24 cellular contexts compared by ENCODE assay signal in the genomic region with DNA sequence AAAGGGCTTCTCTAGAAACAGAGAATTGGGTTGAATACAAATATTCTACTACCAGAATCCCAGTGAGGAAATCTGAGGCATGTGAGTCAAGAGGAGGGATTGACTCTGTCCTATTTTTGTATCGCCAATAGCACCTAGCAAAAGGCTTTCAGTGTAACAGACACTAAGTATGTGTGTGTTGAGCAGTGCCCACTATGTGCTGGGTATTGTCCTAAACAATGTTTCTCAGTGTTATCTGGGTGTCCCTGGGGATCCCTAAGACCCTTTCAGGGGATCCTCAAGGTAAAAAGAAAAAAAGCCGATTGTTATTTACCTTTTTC. TPM values are rescaled to one million over a fixed set of nuclear protein-coding genes. Genes with fewer than 3 reads are reported as not detected.
DNase-seq lines count a peak whose midpoint lies in the region; ATAC-seq, FAIRE-seq and TF ChIP-seq lines count a peak whose summit lies in the region.
"Had no signal": no experiment of that assay in that cellular context is flagged by ENCODE, and none has a peak within 500 bp of the region (broad histone marks: within the 10 kb centered on the region; RNA-seq: fewer than 3 reads in every experiment).

No MANE protein-coding gene starts in this region.

- H3K27me3 Mint-ChIP-seq in astrocyte (ENCODE audit: low read depth, unreplicated experiment) = no peaks in the 10 kb centered on the region
- H3K27me3 Mint-ChIP-seq: CD4-positive, alpha-beta T cell had no signal

- H4K5ac ChIP-seq in mesendoderm (ENCODE audit: low read length) = no peak overlapping the region

- no peaks in the 10 kb centered on the region for H3K9me3 Mint-ChIP-seq in astrocyte (ENCODE audit: unreplicated experiment)
- H3K9me3 Mint-ChIP-seq: CD4-positive, alpha-beta T cell had no signal

- H3K27me3 ChIP-seq in HCT116 (ENCODE audit: insufficient read depth, low read length) = no peaks in the 10 kb centered on the region
- H3K27me3 ChIP-seq in astrocyte (ENCODE audit: insufficient read depth, low read length) = no peaks in the 10 kb centered on the region
- H3K27me3 ChIP-seq in mesendoderm (ENCODE audit: insufficient read depth, low read length, poor library complexity) = no peaks in the 10 kb centered on the region
- no peaks in the 10 kb centered on the region for H3K27me3 ChIP-seq in psoas muscle (ENCODE audit: insufficient read depth in 3 of 3, low read length in 2 of 3)
- H3K27me3 ChIP-seq: BLaER1 treated with 17β-estradiol and CSF1 and Interleukin-3, amounts not matched to agents 10 nM and 100 nM; Peyer's patch had no signal

- DNase-seq in HCT116 (ENCODE audit: low read depth, low spot score) (no peak), astrocyte (ENCODE audit: low read depth) (no peak), mesendoderm (no peak), psoas muscle (no peak), hippocampal formation (lab: John Stamatoyannopoulos, UW) (no peak)
- DNase-seq in stimulated activated CD4-positive, alpha-beta T cell treated with anti-CD3 and anti-CD28 coated beads, Interleukin-4, amount 100 ng/mL, for 4 hours = no peak
- DNase-seq: AML-193; CD4-positive, alpha-beta T cell; COR-L47; DMS53; Karpas-422; NCI-H1092; NCI-H1436; NCI-H187; NCI-H2081 treated with DMSO at 0.1 percent for 48 hours; NCI-H510A; NCI-H69; Peyer's patch; SIG-M5 had no signal

- no peak for FAIRE-seq in astrocyte (lab: Jason Lieb, UNC)
- FAIRE-seq: GM18507 had no signal

- H4K20me1 ChIP-seq in HCT116 (ENCODE audit: insufficient read depth) (no peaks in the 10 kb centered on the region), astrocyte (ENCODE audit: insufficient read depth, low read length) (no peaks in the 10 kb centered on the region)
- H4K20me1 ChIP-seq: BLaER1 treated with 17β-estradiol and CSF1 and Interleukin-3, amounts not matched to agents 10 nM and 100 nM had no signal

- H3K27ac ChIP-seq in HCT116 (ENCODE audit: low read depth, low read length) (no peak overlapping the region), astrocyte (ENCODE audit: low read depth, low read length) (peak overlapping the region; percentile 42), mesendoderm (ENCODE audit: low read depth, low read length) (no peak overlapping the region), psoas muscle (peak overlapping the region; percentile 76)
- H3K27ac ChIP-seq: BLaER1 treated with 17β-estradiol and CSF1 and Interleukin-3, amounts not matched to agents 10 nM and 100 nM; HL-60; Peyer's patch; SK-N-MC had no signal

- H3K4me1 Mint-ChIP-seq in astrocyte (ENCODE audit: low read depth, unreplicated experiment) = peaks cover 20% of the 10 kb centered on the region

- H3K23ac ChIP-seq in mesendoderm (ENCODE audit: low read length) = no peak overlapping the region

- no peak overlapping the region for H3K4ac ChIP-seq in mesendoderm (ENCODE audit: low read depth, low read length)

- no peak overlapping the region for H3K4me3 ChIP-seq in HCT116 (replicated peaks in 1 of 2; ENCODE audit: low read depth in 1 of 2, low read length in 2 of 2)
- no peak overlapping the region for H3K4me3 ChIP-seq in astrocyte (ENCODE audit: insufficient read depth, low read depth, low read length)
- no peak overlapping the region for H3K4me3 ChIP-seq in mesendoderm (ENCODE audit: low read length)
- no peak overlapping the region for H3K4me3 ChIP-seq in psoas muscle
- H3K4me3 ChIP-seq: BLaER1 treated with 17β-estradiol and CSF1 and Interleukin-3, amounts not matched to agents 10 nM and 100 nM; Peyer's patch; SK-N-MC had no signal

- H3K4me1 ChIP-seq in HCT116 (ENCODE audit: control insufficient read depth in 1 of 2, insufficient read depth in 2 of 2, low read length in 2 of 2) (peaks cover 21 to 38% of the 10 kb centered on the region in 2 experiments), astrocyte (ENCODE audit: insufficient read depth, low read length) (peaks cover 15% of the 10 kb centered on the region), mesendoderm (ENCODE audit: control insufficient read depth, low read depth, low read length) (no peaks in the 10 kb centered on the region), psoas muscle (peaks cover 7% of the 10 kb centered on the region)
- H3K4me1 ChIP-seq: Peyer's patch had no signal

- TF ChIP-seq CTCF in HCT116 (IDR thresholded peaks at IDR 0.05 in 2 of 3, conservative IDR thresholded peaks at IDR 0.05 in 1 of 3; ENCODE audit: borderline replicate concordance in 1 of 3, insufficient read depth in 1 of 3, low read depth in 2 of 3, low read length in 2 of 3) (no peak), astrocyte (IDR thresholded peaks at IDR 0.05; ENCODE audit: insufficient read depth, low read depth, low read length) (no peak), psoas muscle (IDR thresholded peaks at IDR 0.05) (no peak)

- no CpG with 5 or more reads among the region's 2 CpGs for WGBS in mesendoderm (ENCODE audit: extremely low coverage, insufficient coverage, low lambda C conversion rate)
- WGBS in psoas muscle, 3 donors = 64 to 86% (median 75%) methylated on average over 2 of the region's 2 CpGs

- BruUV-seq in HCT116 (replicated peaks; lab: Mats Ljungman, UMichigan) = no TSS peak

- H3K79me1 ChIP-seq in mesendoderm (ENCODE audit: low read length) = no peaks in the 10 kb centered on the region

- H3K36me3 ChIP-seq in HCT116 (ENCODE audit: control insufficient read depth in 1 of 2, insufficient read depth in 2 of 2, low read length in 2 of 2) (no peaks in the 10 kb centered on the region), astrocyte (ENCODE audit: insufficient read depth, low read length) (no peaks in the 10 kb centered on the region), mesendoderm (ENCODE audit: control insufficient read depth, insufficient read depth, low read length) (no peaks in the 10 kb centered on the region), psoas muscle (ENCODE audit: insufficient read depth in 1 of 2, low read depth in 1 of 2) (no peaks in the 10 kb centered on the region)
- H3K36me3 ChIP-seq: BLaER1 treated with 17β-estradiol and CSF1 and Interleukin-3, amounts not matched to agents 10 nM and 100 nM; Peyer's patch had no signal

- H3K36me3 Mint-ChIP-seq in astrocyte (ENCODE audit: low read depth, unreplicated experiment) = no peaks in the 10 kb centered on the region

- no peak overlapping the region for H4K8ac ChIP-seq in mesendoderm (ENCODE audit: low read depth, low read length)

- H3K4me3 Mint-ChIP-seq in astrocyte (ENCODE audit: unreplicated experiment) = no peak overlapping the region
- H3K4me3 Mint-ChIP-seq: CD4-positive, alpha-beta T cell had no signal

- no peak overlapping the region for H3K4me2 ChIP-seq in HCT116 (ENCODE audit: low read length)
- peak overlapping the region; percentile 43 for H3K4me2 ChIP-seq in astrocyte (ENCODE audit: low read length)
- no peak overlapping the region for H3K4me2 ChIP-seq in mesendoderm (ENCODE audit: low read length)
- H3K4me2 ChIP-seq: BLaER1 treated with 17β-estradiol and CSF1 and Interleukin-3, amounts not matched to agents 10 nM and 100 nM had no signal

- H2BK5ac ChIP-seq in mesendoderm (ENCODE audit: low read length) = no peak overlapping the region

- POLR2A ChIA-PET in HCT116 (lab: Charles Lee) = interaction anchor here (1.6 kb wide), 1 partner anchor 16 kb away, joined by 7 read pairs; no protein-coding TSS in a partner anchor

- no peak overlapping the region for H2BK15ac ChIP-seq in mesendoderm (replicated peaks; ENCODE audit: low read depth)

- H3K9me3 ChIP-seq in HCT116 (ENCODE audit: control insufficient read depth in 1 of 2, insufficient read depth in 1 of 2, low read depth in 1 of 2, low read length in 2 of 2) (no peaks in the 10 kb centered on the region), astrocyte (ENCODE audit: insufficient read depth, low read depth, low read length) (no peaks in the 10 kb centered on the region), psoas muscle (no peaks in the 10 kb centered on the region)
- H3K9me3 ChIP-seq: BLaER1 treated with 17β-estradiol and CSF1 and Interleukin-3, amounts not matched to agents 10 nM and 100 nM; Peyer's patch had no signal

- H2AFZ ChIP-seq in HCT116 (ENCODE audit: low read depth, low read length, poor library complexity, severe bottlenecking) (peak overlapping the region; percentile 57), astrocyte (ENCODE audit: low read depth, low read length) (peak overlapping the region; percentile 2)

- H2BK120ac ChIP-seq in mesendoderm (ENCODE audit: low read depth, low read length) = no peak overlapping the region

- no peak overlapping the region for H3K56ac ChIP-seq in mesendoderm (ENCODE audit: low read length)

- H3K79me2 ChIP-seq in HCT116 (ENCODE audit: insufficient read depth, low read length) (no peaks in the 10 kb centered on the region), astrocyte (ENCODE audit: insufficient read depth, low read length) (no peaks in the 10 kb centered on the region), mesendoderm (ENCODE audit: control insufficient read depth, insufficient read depth, low read length) (no peaks in the 10 kb centered on the region)

- CTCF ChIA-PET in HCT116 (lab: Charles Lee) = interaction anchor here (3.2 kb wide), 1 partner anchor 16 kb away, joined by 19 read pairs; no protein-coding TSS in a partner anchor

- no peak for TF ChIP-seq RAD21 in HCT116 (IDR thresholded peaks at IDR 0.05; ENCODE audit: low read depth)

- ATAC-seq in HCT116 (no peak), psoas muscle (peak in 3 of 4 donors; percentile 59 to 84 (median 65)), GM21367 (IDR thresholded peaks at IDR 0.05; ENCODE audit: unreplicated experiment) (no peak)

- peak overlapping the region; percentile 45 for H2AK5ac ChIP-seq in mesendoderm (ENCODE audit: low read length)

- H3K18ac ChIP-seq in mesendoderm (ENCODE audit: low read length) = no peak overlapping the region

- H3K27ac Mint-ChIP-seq in astrocyte (ENCODE audit: unreplicated experiment) = peak overlapping the region; percentile 87
- H3K27ac Mint-ChIP-seq: CD4-positive, alpha-beta T cell had no signal

- no peak for TF ChIP-seq POLR2A in HCT116 (IDR thresholded peaks at IDR 0.05; ENCODE audit: borderline replicate concordance, extremely low read depth, insufficient read depth, insufficient read length)

- no peaks in the 10 kb centered on the region for H3K9me2 ChIP-seq in HCT116 (ENCODE audit: insufficient read depth)

- RAD21 ChIA-PET in HCT116 (lab: Charles Lee; ENCODE audit: low non-redundant PET in 1 of 2, low total read pairs in 2 of 2, uncharacterized antibody in 2 of 2, unreplicated experiment in 2 of 2) = no interaction called here

- H3K9ac ChIP-seq in HCT116 (ENCODE audit: low read length) (no peak overlapping the region), astrocyte (ENCODE audit: low read length) (no peak overlapping the region), mesendoderm (ENCODE audit: low read length) (no peak overlapping the region)
- H3K9ac ChIP-seq: BLaER1 treated with 17β-estradiol and CSF1 and Interleukin-3, amounts not matched to agents 10 nM and 100 nM had no signal

- intact Hi-C loops in HCT116 (cut with micrococcal nuclease) (no loop called here), psoas muscle (cut with DNase I) (no loop called here)

TF ChIP-seq in HCT116, 20 proteins besides CTCF, POLR2A, EP300 and RAD21 (continues in another document):
- no peak for TF ChIP-seq EGR1 (IDR thresholded peaks at IDR 0.05; ENCODE audit: low read depth)

RNA-seq across cellular contexts. Expression of a gene that starts 21.0 kb away (rescaled TPM):
- total RNA-seq in HCT116 (2021; ENCODE audit: unreplicated experiment) = 83.9 TPM
- 67.9 and 70.1 TPM in 2 replicates for polyA plus RNA-seq in HCT116 (2012)
- 169 and 177 TPM in 2 replicates for total RNA-seq in astrocyte
- 69.0 TPM for polyA plus RNA-seq in mesendoderm (2013, experiment 1 of 2)
- 71.1 TPM for polyA plus RNA-seq in mesendoderm (2013, experiment 2 of 2)
- 10 to 100 TPM; 28.4 to 50.4 (median 36.8) TPM for total RNA-seq in psoas muscle
- 10 to 100 TPM in 2 of 3 donors, 1 to 10 TPM in 1; 7.7 to 20.5 (median 10.4) TPM for polyA plus RNA-seq in psoas muscle

Comparison
In these comparisons a context has a peak if more than half of its experiments do, and no peak if none do; other contexts are left out.
1. ATAC-seq: peak in psoas muscle (3 of 4); none in HCT116 (single experiment) and GM21367 (single experiment).
2. H3K27ac ChIP-seq: peak in astrocyte (single experiment) and psoas muscle (single experiment); none in HCT116 (single experiment) and mesendoderm (single experiment).